In the genomic region with DNA sequence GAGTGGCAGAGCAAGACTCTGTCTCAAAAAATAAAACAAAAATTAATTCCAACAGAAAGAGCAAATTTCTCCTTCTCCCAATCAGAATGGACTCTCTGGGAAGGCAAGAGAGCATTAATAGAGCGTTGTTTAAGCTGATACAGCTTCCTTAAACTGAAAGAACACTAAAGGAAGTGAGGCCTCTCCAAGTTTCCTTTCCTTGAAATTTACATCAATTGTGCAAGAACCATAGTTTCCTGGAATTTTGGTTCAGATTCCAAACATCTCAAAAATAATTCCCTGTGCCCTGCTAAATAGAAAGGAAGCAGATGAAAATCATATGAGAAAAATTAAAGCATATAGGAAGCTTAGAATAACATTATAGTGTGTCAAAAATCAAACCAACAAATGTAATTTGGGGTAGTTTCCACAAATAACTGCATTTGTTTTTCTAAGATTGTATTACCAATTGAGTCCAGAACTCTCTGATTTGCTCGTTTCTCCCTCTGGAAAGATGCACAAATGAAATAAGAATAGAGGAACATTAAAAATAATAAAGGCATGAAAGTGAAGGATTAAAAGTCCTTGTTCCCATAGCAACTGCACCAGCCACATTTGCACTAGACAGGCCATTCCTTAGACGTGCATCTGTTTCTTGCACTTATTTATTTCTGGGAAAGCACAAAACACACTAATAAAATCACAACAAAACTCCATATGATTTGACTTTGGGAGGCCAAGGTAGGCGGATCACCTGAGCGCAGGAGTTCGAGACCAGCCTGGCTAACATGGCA, we compare ENCODE assay signal across 1 cellular context.
TF ChIP-seq lines count a peak whose summit lies in the region.

No MANE protein-coding gene starts in this region.

TF ChIP-seq in GM23338, 12 proteins besides CTCF, POLR2A, EP300 and RAD21 (continued from another document):
- TF ChIP-seq ZNF462 (CRISPR knock-in tag; IDR thresholded peaks at IDR 0.05) (no peak), JUNB (IDR thresholded peaks at IDR 0.05; ENCODE audit: unreplicated experiment) (no peak), POLR2AphosphoS5 (IDR thresholded peaks at IDR 0.05; ENCODE audit: low read depth) (no peak), ETS1 (IDR thresholded peaks at IDR 0.05) (no peak)
- TF ChIP-seq, protein P1, sequence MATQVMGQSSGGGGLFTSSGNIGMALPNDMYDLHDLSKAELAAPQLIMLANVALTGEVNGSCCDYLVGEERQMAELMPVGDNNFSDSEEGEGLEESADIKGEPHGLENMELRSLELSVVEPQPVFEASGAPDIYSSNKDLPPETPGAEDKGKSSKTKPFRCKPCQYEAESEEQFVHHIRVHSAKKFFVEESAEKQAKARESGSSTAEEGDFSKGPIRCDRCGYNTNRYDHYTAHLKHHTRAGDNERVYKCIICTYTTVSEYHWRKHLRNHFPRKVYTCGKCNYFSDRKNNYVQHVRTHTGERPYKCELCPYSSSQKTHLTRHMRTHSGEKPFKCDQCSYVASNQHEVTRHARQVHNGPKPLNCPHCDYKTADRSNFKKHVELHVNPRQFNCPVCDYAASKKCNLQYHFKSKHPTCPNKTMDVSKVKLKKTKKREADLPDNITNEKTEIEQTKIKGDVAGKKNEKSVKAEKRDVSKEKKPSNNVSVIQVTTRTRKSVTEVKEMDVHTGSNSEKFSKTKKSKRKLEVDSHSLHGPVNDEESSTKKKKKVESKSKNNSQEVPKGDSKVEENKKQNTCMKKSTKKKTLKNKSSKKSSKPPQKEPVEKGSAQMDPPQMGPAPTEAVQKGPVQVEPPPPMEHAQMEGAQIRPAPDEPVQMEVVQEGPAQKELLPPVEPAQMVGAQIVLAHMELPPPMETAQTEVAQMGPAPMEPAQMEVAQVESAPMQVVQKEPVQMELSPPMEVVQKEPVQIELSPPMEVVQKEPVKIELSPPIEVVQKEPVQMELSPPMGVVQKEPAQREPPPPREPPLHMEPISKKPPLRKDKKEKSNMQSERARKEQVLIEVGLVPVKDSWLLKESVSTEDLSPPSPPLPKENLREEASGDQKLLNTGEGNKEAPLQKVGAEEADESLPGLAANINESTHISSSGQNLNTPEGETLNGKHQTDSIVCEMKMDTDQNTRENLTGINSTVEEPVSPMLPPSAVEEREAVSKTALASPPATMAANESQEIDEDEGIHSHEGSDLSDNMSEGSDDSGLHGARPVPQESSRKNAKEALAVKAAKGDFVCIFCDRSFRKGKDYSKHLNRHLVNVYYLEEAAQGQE (IDR thresholded peaks at IDR 0.05; ENCODE audit: unreplicated experiment) = no peak
